ENCODE assay signal across 17 cellular contexts in the genomic region with DNA sequence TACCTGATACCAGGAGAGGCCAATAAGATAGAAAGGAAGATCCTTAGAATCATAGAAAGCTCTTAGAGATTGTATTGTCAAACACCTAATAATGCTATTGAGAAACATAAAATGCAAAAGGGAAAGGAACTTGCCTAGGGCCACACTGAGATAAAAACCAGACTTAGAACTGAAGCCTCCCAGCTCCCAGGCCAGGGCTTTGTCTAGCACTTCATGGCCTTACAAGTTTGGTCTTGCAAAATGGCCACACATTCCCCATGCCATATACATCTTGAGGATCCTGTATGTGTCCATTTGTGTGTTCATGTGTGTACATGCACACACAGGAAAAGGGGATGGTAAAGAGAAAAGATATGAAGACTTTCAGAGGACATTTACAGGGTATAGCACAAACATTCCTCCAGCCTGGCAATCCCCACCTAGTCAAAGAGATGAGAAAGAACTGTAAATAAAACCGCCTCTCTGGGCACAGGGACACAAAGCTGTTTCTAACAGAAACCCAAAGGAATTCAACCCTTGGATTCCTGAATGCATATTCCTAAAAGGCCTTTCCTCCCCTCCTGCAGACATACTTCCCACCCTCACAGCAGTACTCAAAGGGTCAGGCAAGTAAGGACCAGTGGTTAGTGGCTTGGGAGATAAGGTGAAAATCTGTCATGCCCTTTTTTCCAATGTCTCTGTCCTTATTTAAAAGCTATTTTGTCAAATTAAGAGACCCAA.
A peak's percentile ranks its signal among the peaks of the same experiment; 100 is the strongest.
DNase-seq lines count a peak whose midpoint lies in the region; ATAC-seq, FAIRE-seq and TF ChIP-seq lines count a peak whose summit lies in the region.
"Had no signal": no experiment of that assay in that cellular context is flagged by ENCODE, and none has a peak within 500 bp of the region (broad histone marks: within the 10 kb centered on the region; RNA-seq: fewer than 3 reads in every experiment).

No MANE protein-coding gene starts in this region.

- H4K8ac ChIP-seq in neuronal stem cell (ENCODE audit: low read depth, low read length) = no peak overlapping the region

- no peaks in the 10 kb centered on the region for H3K79me1 ChIP-seq in neuronal stem cell (ENCODE audit: low read depth, low read length)

- H3K36me3 ChIP-seq in astrocyte (ENCODE audit: insufficient read depth, low read length) (no peaks in the 10 kb centered on the region), hepatocyte (replicated peaks; ENCODE audit: insufficient read depth, low read depth) (no peaks in the 10 kb centered on the region), neuronal stem cell (replicated peaks in 1 of 2; ENCODE audit: control insufficient read depth in 2 of 2, insufficient read depth in 2 of 2, low read length in 2 of 2) (no peaks in the 10 kb centered on the region)

- no peak overlapping the region for H3K14ac ChIP-seq in neuronal stem cell (ENCODE audit: low read length)

- FAIRE-seq in astrocyte (lab: Jason Lieb, UNC) = no peak
- FAIRE-seq: G401.6, GM12892, H54 had no signal

- H3K27me3 ChIP-seq in astrocyte (ENCODE audit: insufficient read depth, low read length) (no peaks in the 10 kb centered on the region), hepatocyte (no peaks in the 10 kb centered on the region), neuronal stem cell (ENCODE audit: control insufficient read depth in 3 of 3, insufficient read depth in 3 of 3, low read depth in 1 of 3, low read length in 3 of 3) (no peaks in the 10 kb centered on the region)

- H3K4me2 ChIP-seq in astrocyte (ENCODE audit: low read length) = no peak overlapping the region
- no peak overlapping the region for H3K4me2 ChIP-seq in hepatocyte
- no peak overlapping the region for H3K4me2 ChIP-seq in neuronal stem cell (ENCODE audit: insufficient read depth, low read length, poor library complexity, severe bottlenecking)

- no peak overlapping the region for H3K4ac ChIP-seq in neuronal stem cell (ENCODE audit: low read length)

- DNase-seq in ELF-1 (ENCODE audit: low read depth, low spot score) (peak; percentile 48), astrocyte (ENCODE audit: low read depth) (no peak), hepatocyte (ENCODE audit: low spot score) (no peak), neuronal stem cell (ENCODE audit: low spot score) (no peak), NK-92 (lab: John Stamatoyannopoulos, UW; ENCODE audit: unreplicated experiment) (no peak), RWPE1 (ENCODE audit: low spot score) (no peak)
- DNase-seq: C1 segment of cervical spinal cord; NCI-H2107; NCI-H226; NCI-H526; NK-92 treated with Interleukin-12 subunit alpha and Interleukin-12 subunit beta, amount 100 ng/mL, for 24 hours had no signal

- H3K4me1 ChIP-seq in astrocyte (ENCODE audit: insufficient read depth, low read length) (peaks cover 6% of the 10 kb centered on the region), hepatocyte (ENCODE audit: insufficient read depth) (peaks cover 19% of the 10 kb centered on the region), neuronal stem cell (ENCODE audit: control insufficient read depth in 2 of 2, insufficient read depth in 1 of 2, low read depth in 1 of 2, low read length in 2 of 2) (peaks cover 14 to 33% of the 10 kb centered on the region in 2 donors)

- no peak overlapping the region for H3K23ac ChIP-seq in neuronal stem cell (ENCODE audit: low read depth, low read length, poor library complexity)

- no peak overlapping the region for H4K91ac ChIP-seq in neuronal stem cell (ENCODE audit: low read depth, low read length, poor library complexity)

- H3K9me3 Mint-ChIP-seq in astrocyte (ENCODE audit: unreplicated experiment) = peaks cover 2% of the 10 kb centered on the region

- H3K27ac ChIP-seq in astrocyte (ENCODE audit: low read depth, low read length) (no peak overlapping the region), hepatocyte (peak overlapping the region; percentile 74), neuronal stem cell (replicated peaks; ENCODE audit: low read length) (no peak overlapping the region), RWPE1 (no peak overlapping the region)

- ATAC-seq in GM19467 (IDR thresholded peaks at IDR 0.05; ENCODE audit: unreplicated experiment) = no peak
- no peak for ATAC-seq in HG03378 (IDR thresholded peaks at IDR 0.05; ENCODE audit: unreplicated experiment)

- H2AFZ ChIP-seq in astrocyte (ENCODE audit: low read depth, low read length) = no peak overlapping the region
- H2AFZ ChIP-seq in hepatocyte = no peak overlapping the region
- peak overlapping the region; percentile 65 for H2AFZ ChIP-seq in neuronal stem cell (ENCODE audit: low read length)

- no peak overlapping the region for H2BK15ac ChIP-seq in neuronal stem cell (ENCODE audit: low read length)

- H3K4me1 Mint-ChIP-seq in astrocyte (ENCODE audit: low read depth, unreplicated experiment) = peaks cover 42% of the 10 kb centered on the region
- H3K4me1 Mint-ChIP-seq: IgD-negative memory B cell had no signal

- no peak overlapping the region for H2BK120ac ChIP-seq in neuronal stem cell (ENCODE audit: low read depth, low read length)

- H3K79me2 ChIP-seq in astrocyte (ENCODE audit: insufficient read depth, low read length) = no peaks in the 10 kb centered on the region
- H3K79me2 ChIP-seq in hepatocyte = no peaks in the 10 kb centered on the region

- TF ChIP-seq CTCF in astrocyte (IDR thresholded peaks at IDR 0.05; ENCODE audit: insufficient read depth, low read depth, low read length) (no peak), hepatocyte (IDR thresholded peaks at IDR 0.05; ENCODE audit: poor library complexity) (no peak), RWPE1 (conservative IDR thresholded peaks at IDR 0.05; ENCODE audit: low read depth) (no peak)

- H3K9me3 ChIP-seq in astrocyte (ENCODE audit: insufficient read depth, low read depth, low read length) = no peaks in the 10 kb centered on the region
- H3K9me3 ChIP-seq in hepatocyte (ENCODE audit: low read depth) = no peaks in the 10 kb centered on the region
- H3K9me3 ChIP-seq in neuronal stem cell (replicated peaks in 1 of 2; ENCODE audit: control insufficient read depth in 2 of 2, insufficient read depth in 1 of 2, low read depth in 1 of 2, low read length in 2 of 2) = peaks cover 0 to 9% of the 10 kb centered on the region in 2 donors

- no peak overlapping the region for H2BK5ac ChIP-seq in neuronal stem cell (ENCODE audit: low read length)

- POLR2A ChIA-PET in RWPE1 (lab: Yijun Ruan, JAX; ENCODE audit: low non-redundant PET) = no interaction called here

- no peak overlapping the region for H3K4me3 ChIP-seq in astrocyte (ENCODE audit: insufficient read depth, low read depth, low read length)
- no peak overlapping the region for H3K4me3 ChIP-seq in hepatocyte
- no peak overlapping the region for H3K4me3 ChIP-seq in neuronal stem cell (ENCODE audit: low read length in 2 of 2)

- no peak overlapping the region for H3K18ac ChIP-seq in neuronal stem cell (ENCODE audit: low read length)

- H3K27me3 Mint-ChIP-seq in astrocyte (ENCODE audit: low read depth, unreplicated experiment) = peaks cover 2% of the 10 kb centered on the region

- H3K4me3 Mint-ChIP-seq in astrocyte (ENCODE audit: unreplicated experiment) = no peak overlapping the region
- H3K4me3 Mint-ChIP-seq: IgD-negative memory B cell had no signal

- 75% methylated on average over 1 of the region's 1 CpG for WGBS in hepatocyte (ENCODE audit: low lambda C conversion rate, missing lambda C conversion rate)
- WGBS in neuronal stem cell (ENCODE audit: extremely low coverage in 2 of 2, insufficient read length in 2 of 2, insufficient replicate concordance in 1 of 2), 2 donors = no CpG with 5 or more reads among the region's 1 CpG

- H3K9ac ChIP-seq in astrocyte (ENCODE audit: low read length) = no peak overlapping the region
- H3K9ac ChIP-seq in neuronal stem cell (ENCODE audit: low read depth, low read length, poor library complexity) = no peak overlapping the region

- peak overlapping the region; percentile 97 for H3K27ac Mint-ChIP-seq in astrocyte (ENCODE audit: unreplicated experiment)
- H3K27ac Mint-ChIP-seq: IgD-negative memory B cell had no signal

- H3K36me3 Mint-ChIP-seq in astrocyte (ENCODE audit: low read depth, unreplicated experiment) = no peaks in the 10 kb centered on the region
- H3K36me3 Mint-ChIP-seq: IgD-negative memory B cell had no signal

- no peak overlapping the region for H2BK12ac ChIP-seq in neuronal stem cell (ENCODE audit: low read length)

- H3K9me2 ChIP-seq in hepatocyte (replicated peaks; ENCODE audit: insufficient read depth) = no peaks in the 10 kb centered on the region

- CTCF ChIA-PET in RWPE1 (lab: Yijun Ruan, JAX) = no interaction called here

- H4K20me1 ChIP-seq in astrocyte (ENCODE audit: insufficient read depth, low read length) (no peaks in the 10 kb centered on the region), hepatocyte (ENCODE audit: insufficient read depth, poor library complexity, severe bottlenecking) (no peaks in the 10 kb centered on the region)

- no peak overlapping the region for H2AK5ac ChIP-seq in neuronal stem cell (ENCODE audit: low read depth, low read length)
